9 cellular contexts compared by ENCODE assay signal in the genomic region with DNA sequence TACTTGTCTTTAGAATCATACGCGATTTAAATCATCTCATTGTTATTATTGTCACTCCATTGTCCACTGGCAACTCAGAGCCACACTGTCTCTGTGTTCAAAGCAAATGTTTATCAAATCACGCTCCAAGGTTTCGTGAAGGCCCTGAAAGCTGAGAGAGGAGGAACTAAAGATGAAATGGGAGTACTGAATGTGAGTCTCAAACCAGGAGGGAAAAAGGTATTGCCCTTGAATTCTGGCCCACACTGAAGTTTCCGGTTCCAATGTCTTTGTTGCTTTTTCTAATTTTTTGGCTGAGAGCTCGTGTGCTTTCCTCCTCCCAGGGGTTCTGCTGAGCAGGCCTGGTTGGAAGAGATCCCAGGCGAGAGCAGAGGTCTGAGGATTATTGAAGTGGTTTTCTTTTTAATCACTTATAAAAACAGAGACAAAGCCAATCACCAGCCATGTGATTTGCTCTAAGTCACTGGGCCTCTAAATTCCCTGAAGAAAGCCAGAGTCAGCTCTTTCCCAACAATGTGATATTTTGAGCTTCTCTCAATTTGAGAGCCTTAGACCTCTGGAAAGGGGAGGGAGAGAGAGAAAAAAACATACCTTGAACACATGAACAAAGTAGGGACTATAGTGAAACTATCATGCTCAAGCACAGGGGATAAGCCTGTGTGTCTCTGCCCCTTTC.
DNase-seq lines count a peak whose midpoint lies in the region; ATAC-seq and TF ChIP-seq lines count a peak whose summit lies in the region.
"Had no signal": no experiment of that assay in that cellular context is flagged by ENCODE, and none has a peak within 500 bp of the region (broad histone marks: within the 10 kb centered on the region; RNA-seq: fewer than 3 reads in every experiment).

No MANE protein-coding gene starts in this region.

- H3K4me1 ChIP-seq in lower lobe of right lung (peaks cover 25% of the 10 kb centered on the region), upper lobe of right lung (peaks cover 14% of the 10 kb centered on the region)

- peak overlapping the region; percentile 41 for H3K27ac ChIP-seq in cingulate gyrus (ENCODE audit: low read depth, low read length)
- peak overlapping the region; percentile 33 for H3K27ac ChIP-seq in lower lobe of right lung
- H3K27ac ChIP-seq in upper lobe of right lung, result no peak overlapping the region

- no peak overlapping the region for H3K4me3 ChIP-seq in lower lobe of right lung
- no peak overlapping the region for H3K4me3 ChIP-seq in upper lobe of right lung

- no peaks in the 10 kb centered on the region for H3K36me3 ChIP-seq in lower lobe of right lung
- no peaks in the 10 kb centered on the region for H3K36me3 ChIP-seq in upper lobe of right lung

- intact Hi-C loops in lower lobe of right lung (cut with DNase I), result no loop called here
- intact Hi-C loops in upper lobe of right lung (cut with DNase I), result no loop called here

- H3K27me3 ChIP-seq in lower lobe of right lung (ENCODE audit: low read depth), result no peaks in the 10 kb centered on the region
- no peaks in the 10 kb centered on the region for H3K27me3 ChIP-seq in upper lobe of right lung

- ATAC-seq in lower lobe of right lung (peak; percentile 65 to 92), upper lobe of right lung (peak; percentile 61), HG02981 (IDR thresholded peaks at IDR 0.05; ENCODE audit: unreplicated experiment) (no peak), GM21825 (IDR thresholded peaks at IDR 0.05; ENCODE audit: unreplicated experiment) (no peak)

- TF ChIP-seq CTCF in lower lobe of right lung (IDR thresholded peaks at IDR 0.05), result no peak
- TF ChIP-seq CTCF in upper lobe of right lung (IDR thresholded peaks at IDR 0.05), result no peak

- DNase-seq in NCI-H1105 treated with DMSO at 0.1 percent for 48 hours (lab: John Stamatoyannopoulos, UW) (peak; percentile 28), NCI-H1105 (lab: John Stamatoyannopoulos, UW) (no peak), lower lobe of right lung (no peak), upper lobe of right lung (no peak)
- DNase-seq in stimulated activated naive CD4-positive, alpha-beta T cell (lab: John Stamatoyannopoulos, UW), result no peak
- DNase-seq: activated CD4-positive, alpha-beta T cell treated with anti-CD3 and anti-CD28 coated beads for 1 hour had no signal

- no peaks in the 10 kb centered on the region for H3K9me3 ChIP-seq in lower lobe of right lung
- no peaks in the 10 kb centered on the region for H3K9me3 ChIP-seq in upper lobe of right lung

Comparison
In these comparisons a context has a peak if more than half of its experiments do, and no peak if none do; other contexts are left out.
1. ATAC-seq: peak in lower lobe of right lung (2 of 2) and upper lobe of right lung (single experiment); none in HG02981 (single experiment) and GM21825 (single experiment).